ENCODE assay signal across 8 cellular contexts in genomic region chr5:112757468-112758208, GRCh38. TPM values are rescaled to one million over a fixed set of nuclear protein-coding genes. Genes with fewer than 3 reads are reported as not detected.
DNase-seq lines count a peak whose midpoint lies in the region; ATAC-seq and TF ChIP-seq lines count a peak whose summit lies in the region.

No MANE protein-coding gene starts in this region.

- CTCF ChIA-PET in WTC11 (lab: Charles Lee): interaction anchor here (0.6 to 2.5 kb wide), 24 partner anchors 8 to 337 kb away, joined by 3 to 91 read pairs (median 4); partner anchors contain the start of genes APC and SRP19

- peaks cover 15% of the 10 kb centered on the region for H3K36me3 Mint-ChIP-seq in WTC11

- peak overlapping the region; percentile 31 for H3K27ac ChIP-seq in psoas muscle

- peak; percentile 69 to 76 for DNase-seq in AML-193 (lab: John Stamatoyannopoulos, UW)
- DNase-seq in NCI-H187 treated with DMSO at 0.1 percent for 48 hours (lab: John Stamatoyannopoulos, UW): peak; percentile 45
- no peak for DNase-seq in WTC11 (ENCODE audit: low spot score)
- peak; percentile 79 for DNase-seq in globus pallidus (ENCODE audit: low spot score)
- DNase-seq in psoas muscle: no peak
- DNase-seq in stimulated activated CD4-positive, alpha-beta T cell treated with anti-CD3 and anti-CD28 coated beads, Interleukin-4, amount 100 ng/mL, for 24 hours: no peak

- no peaks in the 10 kb centered on the region for H3K9me3 Mint-ChIP-seq in WTC11

- 0 out of 2 replicates have a peak overlapping the region, but pooled peaks have one; percentile 64 for H3K27ac Mint-ChIP-seq in WTC11

- 21 to 39% (median 37%) methylated on average over 3 of the region's 3 CpGs for WGBS in psoas muscle, 3 donors

- H3K4me3 Mint-ChIP-seq in WTC11: no peak overlapping the region

- no peak overlapping the region for H3K4me3 ChIP-seq in psoas muscle

- H3K36me3 ChIP-seq in psoas muscle (ENCODE audit: insufficient read depth in 1 of 2, low read depth in 1 of 2): peaks cover 0 to 11% of the 10 kb centered on the region in 2 donors

- intact Hi-C loops in psoas muscle (cut with DNase I): loop anchor here (1.0 to 5.0 kb wide), 3 partner anchors 50 to 207 kb away; no protein-coding TSS in a partner anchor

- ATAC-seq in GM18498 (IDR thresholded peaks at IDR 0.05; ENCODE audit: unreplicated experiment) (peak; percentile 94), HG02885 (IDR thresholded peaks at IDR 0.05; ENCODE audit: poor library complexity, unreplicated experiment) (peak; percentile 93), WTC11 (peak; percentile 73), psoas muscle (peak; percentile 68 to 96 (median 78))

- H3K4me1 Mint-ChIP-seq in WTC11: no peaks in the 10 kb centered on the region

- peaks cover 3% of the 10 kb centered on the region for H3K4me1 ChIP-seq in psoas muscle

- POLR2A ChIA-PET in WTC11 (lab: Charles Lee): no interaction called here

- TF ChIP-seq CTCF in WTC11 (IDR thresholded peaks at IDR 0.05) (peak; percentile 43), psoas muscle (IDR thresholded peaks at IDR 0.05) (peak; percentile 87)

- H3K27me3 Mint-ChIP-seq in WTC11 (ENCODE audit: low read depth): no peaks in the 10 kb centered on the region

- no peaks in the 10 kb centered on the region for H3K27me3 ChIP-seq in psoas muscle (ENCODE audit: insufficient read depth in 3 of 3, low read length in 2 of 3)

- no peaks in the 10 kb centered on the region for H3K9me3 ChIP-seq in psoas muscle

TF ChIP-seq in WTC11, 78 proteins besides CTCF, POLR2A, EP300 and RAD21:
- TF ChIP-seq STAT6 (CRISPR knock-in tag; conservative IDR thresholded peaks at IDR 0.05; ENCODE audit: low read depth): no peak
- peak; percentile 58; the same call in 1 of the 2 replicates for TF ChIP-seq ZNF121 (CRISPR knock-in tag; IDR thresholded peaks at IDR 0.05)

RNA-seq across cellular contexts. Expression of gene APC, which starts 20.0 kb away (rescaled TPM):
- total RNA-seq in WTC11 (2021): 31.8 to 40.0 TPM (median 33.1 TPM) in 3 replicates
- 10 to 100 TPM; 23.8 to 37.0 (median 29.6) TPM for total RNA-seq in psoas muscle
- polyA plus RNA-seq in psoas muscle: 10 to 100 TPM in 1 of 3 donors, 1 to 10 TPM in 2; 5.2 to 28.6 (median 6.7) TPM

Comparison
In these comparisons a context has a peak if more than half of its experiments do, and no peak if none do; other contexts are left out.
1. DNase-seq: peak in AML-193 (2 of 2), NCI-H187 treated with DMSO at 0.1 percent for 48 hours (single experiment) and globus pallidus (single experiment); none in WTC11 (single experiment), psoas muscle (0 of 2) and stimulated activated CD4-positive, alpha-beta T cell treated with anti-CD3 and anti-CD28 coated beads, Interleukin-4, amount 100 ng/mL, for 24 hours (single experiment).
2. Peak in every context shown above with its lines, with median percentiles within 50 percentile points of each other: ATAC-seq.